ENCODE assay signal across 2 cellular contexts in the genomic region with DNA sequence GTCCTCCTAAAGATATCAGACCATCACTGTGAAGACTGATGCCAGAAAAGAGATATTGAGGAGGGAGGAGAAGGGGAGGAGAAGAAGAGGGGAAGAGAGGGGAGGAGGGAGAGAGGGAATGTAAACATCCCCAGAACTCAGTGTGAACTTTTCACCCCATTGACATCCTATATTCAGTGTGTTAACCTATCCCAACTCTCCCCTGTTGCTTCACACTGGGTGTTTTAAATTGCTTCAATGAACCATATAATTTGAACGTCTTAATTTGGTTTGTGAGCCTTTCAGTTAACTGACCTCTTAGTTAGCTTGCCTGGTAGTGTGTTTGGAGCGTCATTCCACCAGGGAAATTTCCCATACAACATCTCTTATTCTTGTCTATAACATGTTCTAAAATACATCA.
TF ChIP-seq lines count a peak whose summit lies in the region.

No MANE protein-coding gene starts in this region.

TF ChIP-seq in GM23338, 12 proteins besides CTCF, POLR2A, EP300 and RAD21:
- TF ChIP-seq NANOG (IDR thresholded peaks at IDR 0.05; ENCODE audit: borderline replicate concordance) (no peak), ZNF331 (CRISPR knock-in tag; IDR thresholded peaks at IDR 0.05; ENCODE audit: low read depth) (no peak), POLR2AphosphoS5 (IDR thresholded peaks at IDR 0.05; ENCODE audit: low read depth) (no peak)
- TF ChIP-seq, protein P1, sequence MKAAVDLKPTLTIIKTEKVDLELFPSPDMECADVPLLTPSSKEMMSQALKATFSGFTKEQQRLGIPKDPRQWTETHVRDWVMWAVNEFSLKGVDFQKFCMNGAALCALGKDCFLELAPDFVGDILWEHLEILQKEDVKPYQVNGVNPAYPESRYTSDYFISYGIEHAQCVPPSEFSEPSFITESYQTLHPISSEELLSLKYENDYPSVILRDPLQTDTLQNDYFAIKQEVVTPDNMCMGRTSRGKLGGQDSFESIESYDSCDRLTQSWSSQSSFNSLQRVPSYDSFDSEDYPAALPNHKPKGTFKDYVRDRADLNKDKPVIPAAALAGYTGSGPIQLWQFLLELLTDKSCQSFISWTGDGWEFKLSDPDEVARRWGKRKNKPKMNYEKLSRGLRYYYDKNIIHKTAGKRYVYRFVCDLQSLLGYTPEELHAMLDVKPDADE (IDR thresholded peaks at IDR 0.05) = no peak

TF ChIP-seq in HEK293T, 16 proteins besides CTCF, POLR2A, EP300 and RAD21:
- TF ChIP-seq TARDBP (IDR thresholded peaks at IDR 0.05) (no peak), ELF4 (IDR thresholded peaks at IDR 0.05) (no peak), CTBP1 (IDR thresholded peaks at IDR 0.05; ENCODE audit: borderline replicate concordance) (peak; percentile 58; the same call in 1 of the 2 replicates)
- TF ChIP-seq, protein P2, sequence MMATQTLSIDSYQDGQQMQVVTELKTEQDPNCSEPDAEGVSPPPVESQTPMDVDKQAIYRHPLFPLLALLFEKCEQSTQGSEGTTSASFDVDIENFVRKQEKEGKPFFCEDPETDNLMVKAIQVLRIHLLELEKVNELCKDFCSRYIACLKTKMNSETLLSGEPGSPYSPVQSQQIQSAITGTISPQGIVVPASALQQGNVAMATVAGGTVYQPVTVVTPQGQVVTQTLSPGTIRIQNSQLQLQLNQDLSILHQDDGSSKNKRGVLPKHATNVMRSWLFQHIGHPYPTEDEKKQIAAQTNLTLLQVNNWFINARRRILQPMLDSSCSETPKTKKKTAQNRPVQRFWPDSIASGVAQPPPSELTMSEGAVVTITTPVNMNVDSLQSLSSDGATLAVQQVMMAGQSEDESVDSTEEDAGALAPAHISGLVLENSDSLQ (IDR thresholded peaks at IDR 0.05) = peak; percentile 76
